In the genomic region with DNA sequence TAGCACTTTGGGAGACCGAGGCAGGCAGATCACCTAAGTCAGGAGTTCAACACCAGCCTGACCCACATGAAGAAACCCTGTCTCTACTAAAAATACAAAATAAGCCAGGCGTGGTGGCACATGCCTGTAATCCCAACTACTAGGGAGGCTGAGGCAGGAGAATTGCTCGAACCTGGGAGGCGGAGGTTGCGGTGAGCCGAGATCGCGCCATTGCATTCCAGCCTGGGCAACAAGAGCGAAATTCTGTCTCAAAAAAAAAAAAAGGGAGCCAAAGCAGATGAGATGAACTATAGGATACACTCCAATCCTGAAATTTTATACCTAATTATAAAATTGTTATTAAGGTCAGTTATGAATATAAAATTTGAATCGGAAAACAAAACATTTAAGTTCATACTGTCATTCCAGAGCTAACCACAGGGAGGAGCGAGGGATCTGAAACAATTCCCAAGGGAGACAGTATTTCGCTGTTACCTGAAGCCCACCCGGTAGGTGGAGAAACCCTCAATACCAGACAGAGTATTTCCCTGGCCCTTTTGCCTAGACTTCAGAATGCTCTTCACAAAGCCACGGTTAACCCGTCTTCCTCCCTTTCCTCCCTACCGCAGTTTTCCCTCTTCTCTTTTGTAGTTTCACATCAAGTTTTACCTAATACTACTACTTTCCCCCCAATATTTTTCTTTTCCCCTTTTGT, we compare ENCODE assay signal across 6 cellular contexts. TPM values are rescaled to one million over a fixed set of nuclear protein-coding genes. Genes with fewer than 3 reads are reported as not detected.
DNase-seq lines count a peak whose midpoint lies in the region; ATAC-seq and TF ChIP-seq lines count a peak whose summit lies in the region.

No MANE protein-coding gene starts in this region.

- no peak for TF ChIP-seq POLR2A in vagina (IDR thresholded peaks at IDR 0.05)

- ATAC-seq in SK-N-SH treated with all-trans-retinoic acid at 6 μM for 48 hours (peak; percentile 15; the same call in 2 of the 3 replicates), HG02973 (IDR thresholded peaks at IDR 0.05; ENCODE audit: unreplicated experiment) (no peak)

- H3K27me3 ChIP-seq in AG04450 (ENCODE audit: control insufficient read depth, insufficient read depth, low read length) (peaks cover 3% of the 10 kb centered on the region), iPS-15b (ENCODE audit: control insufficient read depth, insufficient read depth, low read length) (no peaks in the 10 kb centered on the region), vagina (no peaks in the 10 kb centered on the region)

- POLR2A ChIA-PET in AG04450 (lab: Yijun Ruan, JAX) = interaction anchor here (0.7 to 3.1 kb wide), 2 partner anchors 21 to 41 kb away, joined by 3 to 43 read pairs; partner anchors contain the start of gene NRBP1

- H3K4me3 ChIP-seq in AG04450 (ENCODE audit: low read depth, low read length) = peak overlapping the region; percentile 89
- peak overlapping the region; percentile 84 for H3K4me3 ChIP-seq in iPS-15b (ENCODE audit: low read depth, low read length)
- H3K4me3 ChIP-seq in vagina = peak overlapping the region; percentile 67 to 97

- H3K36me3 ChIP-seq in iPS-15b (ENCODE audit: control insufficient read depth, insufficient read depth, low read length) (peaks cover 5% of the 10 kb centered on the region), vagina (no peaks in the 10 kb centered on the region)

- CTCF ChIA-PET in AG04450 (lab: Charles Lee) = interaction anchor here (1.4 to 3.4 kb wide), 3 partner anchors 14 to 275 kb away, joined by 5 to 16 read pairs (median 12); no protein-coding TSS in a partner anchor

- H3K9ac ChIP-seq in iPS-15b (ENCODE audit: low read depth, low read length) = no peak overlapping the region

- TF ChIP-seq CTCF in AG04450 (IDR thresholded peaks at IDR 0.05; ENCODE audit: low read depth, low read length) = peak; percentile 70
- peak in 1 of 3 experiments; percentile 21 for TF ChIP-seq CTCF in vagina (IDR thresholded peaks at IDR 0.05)

- peaks cover 2% of the 10 kb centered on the region; the same call in 1 of the 2 replicates for H3K9me3 ChIP-seq in AG04450 (ENCODE audit: control insufficient read depth, insufficient read depth, low read length)
- no peaks in the 10 kb centered on the region for H3K9me3 ChIP-seq in iPS-15b (ENCODE audit: control insufficient read depth, insufficient read depth, low read length)
- no peaks in the 10 kb centered on the region for H3K9me3 ChIP-seq in vagina

- H3K4me1 ChIP-seq in iPS-15b (ENCODE audit: control insufficient read depth, insufficient read depth, low read length) (peaks cover 4% of the 10 kb centered on the region), vagina (peaks cover 30% of the 10 kb centered on the region)

- DNase-seq in AG04450 (ENCODE audit: low read depth, low spot score) (no peak), HK-2 (ENCODE audit: unreplicated experiment) (peak; percentile 32), vagina (ENCODE audit: extremely low spot score in 2 of 2) (no peak)

- intact Hi-C loops in vagina (cut with DNase I) = no loop called here

- H3K27ac ChIP-seq in AG04450 (ENCODE audit: low read depth, low read length) (no peak overlapping the region), vagina (no peak overlapping the region)

TF ChIP-seq in SK-N-SH treated with all-trans-retinoic acid at 6 μM for 48 hours, 23 proteins besides CTCF, POLR2A, EP300 and RAD21:
- TF ChIP-seq, protein P1, sequence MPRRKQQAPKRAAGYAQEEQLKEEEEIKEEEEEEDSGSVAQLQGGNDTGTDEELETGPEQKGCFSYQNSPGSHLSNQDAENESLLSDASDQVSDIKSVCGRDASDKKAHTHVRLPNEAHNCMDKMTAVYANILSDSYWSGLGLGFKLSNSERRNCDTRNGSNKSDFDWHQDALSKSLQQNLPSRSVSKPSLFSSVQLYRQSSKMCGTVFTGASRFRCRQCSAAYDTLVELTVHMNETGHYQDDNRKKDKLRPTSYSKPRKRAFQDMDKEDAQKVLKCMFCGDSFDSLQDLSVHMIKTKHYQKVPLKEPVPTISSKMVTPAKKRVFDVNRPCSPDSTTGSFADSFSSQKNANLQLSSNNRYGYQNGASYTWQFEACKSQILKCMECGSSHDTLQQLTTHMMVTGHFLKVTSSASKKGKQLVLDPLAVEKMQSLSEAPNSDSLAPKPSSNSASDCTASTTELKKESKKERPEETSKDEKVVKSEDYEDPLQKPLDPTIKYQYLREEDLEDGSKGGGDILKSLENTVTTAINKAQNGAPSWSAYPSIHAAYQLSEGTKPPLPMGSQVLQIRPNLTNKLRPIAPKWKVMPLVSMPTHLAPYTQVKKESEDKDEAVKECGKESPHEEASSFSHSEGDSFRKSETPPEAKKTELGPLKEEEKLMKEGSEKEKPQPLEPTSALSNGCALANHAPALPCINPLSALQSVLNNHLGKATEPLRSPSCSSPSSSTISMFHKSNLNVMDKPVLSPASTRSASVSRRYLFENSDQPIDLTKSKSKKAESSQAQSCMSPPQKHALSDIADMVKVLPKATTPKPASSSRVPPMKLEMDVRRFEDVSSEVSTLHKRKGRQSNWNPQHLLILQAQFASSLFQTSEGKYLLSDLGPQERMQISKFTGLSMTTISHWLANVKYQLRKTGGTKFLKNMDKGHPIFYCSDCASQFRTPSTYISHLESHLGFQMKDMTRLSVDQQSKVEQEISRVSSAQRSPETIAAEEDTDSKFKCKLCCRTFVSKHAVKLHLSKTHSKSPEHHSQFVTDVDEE (CRISPR knock-in tag; IDR thresholded peaks at IDR 0.05) = no peak

RNA-seq across cellular contexts. Expression of gene PPM1G, which starts 1.4 kb away (rescaled TPM):
- 48.6 and 49.5 TPM in 2 replicates for polyA plus RNA-seq in AG04450 (2011; rRNA removed)
- 50.6 and 51.0 TPM in 2 replicates for polyA minus RNA-seq in AG04450 (2011; rRNA and poly(A)+ RNA removed)
- total RNA-seq in vagina = 45.4 TPM

RNA-seq across cellular contexts. Expression of gene NRBP1, which starts 20.5 kb away (rescaled TPM):
- polyA plus RNA-seq in AG04450 (2011; rRNA removed) = 181 and 182 TPM in 2 replicates
- 136 and 154 TPM in 2 replicates for polyA minus RNA-seq in AG04450 (2011; rRNA and poly(A)+ RNA removed)
- 62.6 TPM for total RNA-seq in vagina

RNA-seq across cellular contexts. Expression of gene ZNF513, which starts 27.4 kb away (rescaled TPM):
- 7.4 and 11.1 TPM in 2 replicates for polyA plus RNA-seq in AG04450 (2011; rRNA removed)
- 8.4 and 8.7 TPM in 2 replicates for polyA minus RNA-seq in AG04450 (2011; rRNA and poly(A)+ RNA removed)
- total RNA-seq in vagina = 17.4 TPM

RNA-seq across cellular contexts. Expression of gene KRTCAP3, which starts 34.2 kb away (rescaled TPM):
- 0.32 and 0.60 TPM in 2 replicates for polyA plus RNA-seq in AG04450 (2011; rRNA removed)
- not detected in 2 replicates for polyA minus RNA-seq in AG04450 (2011; rRNA and poly(A)+ RNA removed)
- 3.9 TPM for total RNA-seq in vagina

RNA-seq across cellular contexts. Expression of gene SNX17, which starts 37.5 kb away (rescaled TPM):
- 123 and 137 TPM in 2 replicates for polyA plus RNA-seq in AG04450 (2011; rRNA removed)
- polyA minus RNA-seq in AG04450 (2011; rRNA and poly(A)+ RNA removed) = 88.8 and 96.5 TPM in 2 replicates
- total RNA-seq in vagina = 99.2 TPM
